8 cellular contexts compared by ENCODE assay signal in genomic region chr10:91799580-91799975, GRCh38. TPM values are rescaled to one million over a fixed set of nuclear protein-coding genes. Genes with fewer than 3 reads are reported as not detected.
DNase-seq lines count a peak whose midpoint lies in the region; ATAC-seq and TF ChIP-seq lines count a peak whose summit lies in the region.

No MANE protein-coding gene starts in this region.

- no peaks in the 10 kb centered on the region for H3K9me3 ChIP-seq in RWPE2 (ENCODE audit: severe bottlenecking)

- WGBS in lower leg skin, 2 donors: 16 to 19% methylated on average over 4 of the region's 4 CpGs

- no peaks in the 10 kb centered on the region for H3K27me3 ChIP-seq in RWPE2 (ENCODE audit: insufficient read depth, poor library complexity, severe bottlenecking)

- H3K4me3 ChIP-seq in GM12875 (ENCODE audit: low read depth, low read length) (peak overlapping the region; percentile 81), RWPE2 (ENCODE audit: severe bottlenecking) (peak overlapping the region; percentile 86), fibroblast of mammary gland (ENCODE audit: control insufficient read depth, low read depth, low read length) (peak overlapping the region; percentile 91), lower leg skin (ENCODE audit: low read depth, poor library complexity, severe bottlenecking) (no peak overlapping the region)

- peaks cover 28% of the 10 kb centered on the region for H3K4me1 ChIP-seq in RWPE2 (ENCODE audit: insufficient read depth, poor library complexity, severe bottlenecking)

- no peak for TF ChIP-seq CTCF in GM12875 (IDR thresholded peaks at IDR 0.05; ENCODE audit: borderline replicate concordance, insufficient read depth, low read depth, low read length)
- no peak for TF ChIP-seq CTCF in RWPE2 (IDR thresholded peaks at IDR 0.05; ENCODE audit: poor library complexity, severe bottlenecking)
- no peak for TF ChIP-seq CTCF in fibroblast of mammary gland (conservative IDR thresholded peaks at IDR 0.05; ENCODE audit: control insufficient read depth, insufficient read depth, low read depth, low read length)
- TF ChIP-seq CTCF in lower leg skin (IDR thresholded peaks at IDR 0.05): no peak

- H3K27ac ChIP-seq in RWPE2 (ENCODE audit: poor library complexity, severe bottlenecking): peak overlapping the region; percentile 86

- peaks cover 48% of the 10 kb centered on the region for H3K36me3 ChIP-seq in RWPE2 (ENCODE audit: low read depth)

- intact Hi-C loops in lower leg skin (cut with DNase I; ENCODE audit: low total_unique reads): no loop called here

- no peak for DNase-seq in RWPE2 (ENCODE audit: low spot score)
- peak; percentile 44 for DNase-seq in fibroblast of mammary gland (ENCODE audit: low read depth)
- peak; percentile 51 for DNase-seq in renal cortical epithelial cell (ENCODE audit: low read depth)
- DNase-seq in lower leg skin (ENCODE audit: low spot score in 2 of 2): no peak

- ATAC-seq in RWPE2 (ENCODE audit: low read depth) (peak; percentile 47; the same call in 1 of the 3 replicates), GM21825 (IDR thresholded peaks at IDR 0.05; ENCODE audit: unreplicated experiment) (no peak), GM21423 (IDR thresholded peaks at IDR 0.05; ENCODE audit: unreplicated experiment) (no peak), GM18868 (IDR thresholded peaks at IDR 0.05; ENCODE audit: unreplicated experiment) (no peak)

- no peak for TF ChIP-seq POLR2A in lower leg skin (IDR thresholded peaks at IDR 0.05)

RNA-seq across cellular contexts. Expression of gene TNKS2, which starts 1.4 kb away (rescaled TPM):
- 57.5 and 70.9 TPM in 2 replicates for total RNA-seq in renal cortical epithelial cell
- total RNA-seq in lower leg skin: 10 to 100 TPM; 40.5 to 70.0 (median 57.4) TPM

Comparison
In these comparisons a context has a peak if more than half of its experiments do, and no peak if none do; other contexts are left out.
1. DNase-seq: peak in fibroblast of mammary gland (single experiment) and renal cortical epithelial cell (single experiment); none in RWPE2 (single experiment) and lower leg skin (0 of 2).